In the genomic region with DNA sequence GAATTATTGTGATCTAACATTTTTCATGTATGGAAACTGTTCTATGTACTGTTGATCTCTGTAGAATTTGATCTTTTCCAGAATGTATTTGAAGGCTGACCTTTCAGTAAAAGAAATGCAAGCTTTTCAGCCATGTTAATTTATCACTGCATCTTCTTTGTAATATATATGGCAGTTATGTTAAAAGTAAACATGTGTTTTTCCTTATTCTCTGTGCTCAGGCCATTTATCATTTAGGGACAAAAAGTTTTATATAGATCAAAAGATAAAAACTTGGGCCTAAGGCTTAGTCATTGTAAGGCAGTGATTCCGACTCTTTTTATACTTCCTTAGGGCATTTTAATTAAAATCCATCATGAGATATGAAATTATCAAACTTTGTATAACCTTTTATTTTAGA, we compare ENCODE assay signal across 1 cellular context.
TF ChIP-seq lines count a peak whose summit lies in the region.

No MANE protein-coding gene starts in this region.

TF ChIP-seq in K562, 482 proteins besides CTCF, POLR2A, EP300 and RAD21:
- TF ChIP-seq POLR2H (tag; IDR thresholded peaks at IDR 0.05; ENCODE audit: low read depth) (peak; percentile 39; the same call in 1 of the 2 replicates), SRF (CRISPR knock-in tag; IDR thresholded peaks at IDR 0.05) (no peak), MEIS2 (IDR thresholded peaks at IDR 0.05; ENCODE audit: partially characterized antibody) (peak; percentile 9), ADNP (tag; IDR thresholded peaks at IDR 0.05) (peak; percentile 5; the same call in 1 of the 2 replicates)
